9 cellular contexts compared by ENCODE assay signal in the genomic region with DNA sequence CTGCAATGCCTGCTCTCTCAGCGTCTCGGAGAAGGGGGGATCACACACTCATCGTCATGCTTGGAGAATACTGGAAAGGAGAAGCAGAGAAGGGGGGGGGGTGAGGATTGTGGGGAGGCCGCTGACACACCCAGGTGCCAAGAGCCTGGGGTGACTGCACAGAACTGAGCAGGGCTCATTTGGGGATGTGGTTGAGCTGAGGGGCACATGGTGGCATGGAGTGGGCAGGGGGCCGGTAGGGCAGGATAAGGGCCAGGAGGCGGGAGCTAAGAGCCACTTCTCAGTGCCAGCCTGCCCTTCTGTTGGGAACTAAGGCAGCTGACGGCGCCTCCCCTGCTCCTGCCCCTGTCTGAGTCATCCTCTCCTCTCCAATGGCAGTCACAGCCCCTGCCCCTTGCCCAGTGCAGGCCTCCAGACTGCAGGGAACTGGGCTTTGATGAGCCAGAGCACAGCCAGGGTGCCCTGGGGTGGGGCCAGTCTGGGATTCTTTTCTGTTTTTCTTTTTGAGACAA. TPM values are rescaled to one million over a fixed set of nuclear protein-coding genes. Genes with fewer than 3 reads are reported as not detected.
DNase-seq lines count a peak whose midpoint lies in the region; ATAC-seq, FAIRE-seq and TF ChIP-seq lines count a peak whose summit lies in the region.
"Had no signal": no experiment of that assay in that cellular context is flagged by ENCODE, and none has a peak within 500 bp of the region (broad histone marks: within the 10 kb centered on the region; RNA-seq: fewer than 3 reads in every experiment).

No MANE protein-coding gene starts in this region.

- TF ChIP-seq EP300 in H1 (IDR thresholded peaks at IDR 0.05; ENCODE audit: borderline replicate concordance in 1 of 2, low read depth in 2 of 2, low read length in 2 of 2): no peak

- TF ChIP-seq POLR2A in H1 (IDR thresholded peaks at IDR 0.05; ENCODE audit: control extremely low read depth in 1 of 2, low read depth in 2 of 2, low read length in 2 of 2): no peak

- no peak overlapping the region for H3K4me3 Mint-ChIP-seq in H9

- H2BK20ac ChIP-seq in H1 (ENCODE audit: low read length) (no peak overlapping the region), H9 (ENCODE audit: low read depth, low read length, poor library complexity, severe bottlenecking) (no peak overlapping the region)

- no peak overlapping the region for H3K56ac ChIP-seq in H1 (replicated peaks; ENCODE audit: insufficient read length, low read depth, low read length)
- H3K56ac ChIP-seq in H9 (ENCODE audit: insufficient read length, low read depth, low read length): no peak overlapping the region

- no peaks in the 10 kb centered on the region for H3K27me3 Mint-ChIP-seq in H9 (ENCODE audit: low read depth)

- peak overlapping the region; percentile 48; the same call in 1 of the 2 replicates for H4K8ac ChIP-seq in H1 (ENCODE audit: extremely low read depth, insufficient read depth, low read length)
- H4K8ac ChIP-seq in trophoblast cell (ENCODE audit: low read depth, low read length): no peak overlapping the region
- H4K8ac ChIP-seq in H9 (replicated peaks; ENCODE audit: insufficient read length, low read depth, low read length): no peak overlapping the region

- H2BK120ac ChIP-seq in H1 (replicated peaks; ENCODE audit: low read depth, low read length): no peak overlapping the region
- no peak overlapping the region for H2BK120ac ChIP-seq in trophoblast cell (ENCODE audit: insufficient read depth, low read length, poor library complexity)
- H2BK120ac ChIP-seq in H9 (ENCODE audit: low read depth, low read length, poor library complexity, severe bottlenecking): no peak overlapping the region

- H3K9me3 ChIP-seq in H1 (ENCODE audit: insufficient read depth in 2 of 2, low read depth in 1 of 2, low read length in 1 of 2) (no peaks in the 10 kb centered on the region; a peak in 1 of 4 replicates), trophoblast cell (ENCODE audit: insufficient read depth, low read depth, low read length) (no peaks in the 10 kb centered on the region), H9 (ENCODE audit: control insufficient read depth, low read depth, low read length) (no peaks in the 10 kb centered on the region)

- H3K23me2 ChIP-seq in H1 (ENCODE audit: low read depth, low read length): no peaks in the 10 kb centered on the region
- no peaks in the 10 kb centered on the region for H3K23me2 ChIP-seq in H9 (ENCODE audit: insufficient read length, low read depth, low read length, poor library complexity, severe bottlenecking)

- peaks cover 0 to 10% (median 6%) of the 10 kb centered on the region in 4 experiments; a peak in 3 of 7 replicates for H3K4me1 ChIP-seq in H1 (replicated peaks in 1 of 4; ENCODE audit: control insufficient read depth in 3 of 4, insufficient read depth in 4 of 4, low read length in 3 of 4)
- H3K4me1 ChIP-seq in trophoblast cell (ENCODE audit: control insufficient read depth in 1 of 2, insufficient read depth in 2 of 2, low read length in 2 of 2): peaks cover 22 to 31% of the 10 kb centered on the region in 2 experiments
- H3K4me1 ChIP-seq in H9 (ENCODE audit: insufficient read depth, low read length): no peaks in the 10 kb centered on the region

- H3K9me3 Mint-ChIP-seq in H9: no peaks in the 10 kb centered on the region; a peak in 1 of 5 replicates

- H3K4me2 ChIP-seq in H1 (ENCODE audit: insufficient read depth in 1 of 2, low read depth in 2 of 2, low read length in 2 of 2) (no peak overlapping the region), trophoblast cell (ENCODE audit: low read length) (no peak overlapping the region), H9 (ENCODE audit: insufficient read depth, insufficient read length, low read length) (no peak overlapping the region)

- peaks cover 9 to 45% (median 35%) of the 10 kb centered on the region in 3 experiments; a peak in 6 of 7 replicates for H3K36me3 Mint-ChIP-seq in H9 (ENCODE audit: insufficient read depth in 1 of 3, low read depth in 3 of 3)

- H3K4me1 Mint-ChIP-seq in H9: peaks cover 29 to 36% of the 10 kb centered on the region in 2 experiments

- H3K23ac ChIP-seq in H1 (ENCODE audit: insufficient read length) (no peak overlapping the region), trophoblast cell (ENCODE audit: low read length) (no peak overlapping the region), H9 (ENCODE audit: insufficient read length, low read depth, low read length) (no peak overlapping the region)

- H3K79me2 ChIP-seq in H1 (ENCODE audit: control insufficient read depth in 1 of 2, insufficient read depth in 2 of 2, low read length in 2 of 2) (no peaks in the 10 kb centered on the region), trophoblast cell (ENCODE audit: control insufficient read depth, insufficient read depth, low read length, poor library complexity) (no peaks in the 10 kb centered on the region), H9 (ENCODE audit: insufficient read depth, low read length) (no peaks in the 10 kb centered on the region)

- H3K27ac Mint-ChIP-seq in H9: peak overlapping the region in 1 of 3 experiments; percentile 44; a peak in 1 of 7 replicates

- H2BK12ac ChIP-seq in H1 (ENCODE audit: low read depth, low read length) (no peak overlapping the region), trophoblast cell (ENCODE audit: low read length) (no peak overlapping the region), H9 (ENCODE audit: insufficient read length, low read depth, low read length) (no peak overlapping the region)

- H3K4ac ChIP-seq in H1 (replicated peaks; ENCODE audit: insufficient read length, low read depth, low read length) (no peak overlapping the region), trophoblast cell (ENCODE audit: low read depth, low read length) (no peak overlapping the region), H9 (ENCODE audit: low read depth, low read length) (no peak overlapping the region)

- H2AK5ac ChIP-seq in H1 (ENCODE audit: low read depth, low read length): no peak overlapping the region
- no peak overlapping the region for H2AK5ac ChIP-seq in trophoblast cell (ENCODE audit: low read length)
- no peak overlapping the region for H2AK5ac ChIP-seq in H9 (ENCODE audit: insufficient read length, low read length)

- H4K91ac ChIP-seq in H1 (replicated peaks; ENCODE audit: insufficient read length, low read length): no peak overlapping the region
- no peak overlapping the region for H4K91ac ChIP-seq in trophoblast cell (ENCODE audit: low read depth, low read length)
- no peak overlapping the region for H4K91ac ChIP-seq in H9 (ENCODE audit: insufficient read length, low read depth, low read length)

- POLR2A ChIA-PET in H1 (lab: Charles Lee; ENCODE audit: partially characterized antibody): interaction anchor here (0.7 to 5.3 kb wide), 3 partner anchors 26 to 179 kb away, joined by 3 to 20 read pairs (median 4); a partner anchor contains a TSS

- CTCF ChIA-PET in H1 (lab: Charles Lee; ENCODE audit: partially characterized antibody): interaction anchor here (0.6 to 3.0 kb wide), 14 partner anchors 7 to 273 kb away, joined by 3 to 10 read pairs (median 4); no protein-coding TSS in a partner anchor

- 95% methylated on average over 6 of the region's 8 CpGs; no CpG with 5 or more reads in 1 of the 2 experiments for WGBS in H1 (ENCODE audit: extremely low coverage in 1 of 2, insufficient coverage in 1 of 2, insufficient read length in 1 of 2, insufficient replicate concordance in 2 of 2, low coverage in 1 of 2, low lambda C conversion rate in 2 of 2, missing lambda C conversion rate in 1 of 2), 2 experiments
- WGBS in trophoblast cell (ENCODE audit: extremely low coverage, insufficient coverage, insufficient read length): no CpG with 5 or more reads among the region's 8 CpGs
- WGBS in H9 (ENCODE audit: extremely low coverage, insufficient read length, low lambda C conversion rate): no CpG with 5 or more reads among the region's 8 CpGs

- TF ChIP-seq CTCF in H1 (IDR thresholded peaks at IDR 0.05; ENCODE audit: control extremely low read depth in 1 of 3, insufficient read depth in 1 of 3, low read depth in 1 of 3, low read length in 3 of 3) (no peak), H9 (conservative IDR thresholded peaks at IDR 0.05) (no peak)

- H3K79me1 ChIP-seq in H1 (ENCODE audit: low read depth, low read length) (peaks cover 2% of the 10 kb centered on the region; the same call in 1 of the 2 replicates), trophoblast cell (ENCODE audit: low read length) (no peaks in the 10 kb centered on the region), H9 (ENCODE audit: insufficient read depth, low read depth, low read length, poor library complexity, severe bottlenecking) (no peaks in the 10 kb centered on the region)

- H2AFZ ChIP-seq in H1 (ENCODE audit: low read length) (no peak overlapping the region), trophoblast cell (ENCODE audit: insufficient read depth, low read length, poor library complexity) (no peak overlapping the region), H9 (ENCODE audit: low read length) (no peak overlapping the region)

- H3K18ac ChIP-seq in H1 (ENCODE audit: extremely low read depth, low read length): no peak overlapping the region
- no peak overlapping the region for H3K18ac ChIP-seq in trophoblast cell (ENCODE audit: low read length)
- no peak overlapping the region for H3K18ac ChIP-seq in H9 (ENCODE audit: insufficient read length, low read depth, low read length)

- H4K20me1 ChIP-seq in H1 (replicated peaks in 1 of 2; ENCODE audit: control insufficient read depth in 1 of 2, insufficient read depth in 2 of 2, low read length in 2 of 2): peaks cover 0 to 9% of the 10 kb centered on the region in 2 experiments
- H4K20me1 ChIP-seq in H9 (ENCODE audit: control insufficient read depth, insufficient read depth, insufficient read length): no peaks in the 10 kb centered on the region

- no peaks in the 10 kb centered on the region for H3K27me3 ChIP-seq in H1 (replicated peaks in 1 of 4; ENCODE audit: control insufficient read depth in 3 of 4, extremely low read depth in 1 of 4, insufficient read depth in 3 of 4, low read length in 3 of 4)
- no peaks in the 10 kb centered on the region for H3K27me3 ChIP-seq in trophoblast cell (ENCODE audit: insufficient read depth, low read length)
- no peaks in the 10 kb centered on the region for H3K27me3 ChIP-seq in H9 (ENCODE audit: insufficient read depth, low read length)

- no peak overlapping the region for H3K27ac ChIP-seq in H1 (ENCODE audit: low read depth, low read length)
- no peak overlapping the region for H3K27ac ChIP-seq in trophoblast cell (ENCODE audit: low read depth, low read length)
- H3K27ac ChIP-seq in H9 (ENCODE audit: insufficient read length, low read depth, low read length): no peak overlapping the region

- H2BK15ac ChIP-seq in H1 (ENCODE audit: low read length): no peak overlapping the region
- no peak overlapping the region for H2BK15ac ChIP-seq in H9 (ENCODE audit: low read depth, low read length)

- H3T11ph ChIP-seq in H9 (ENCODE audit: low read length): no peak overlapping the region

- H4K5ac ChIP-seq in H1 (ENCODE audit: insufficient read length, low read depth, low read length) (no peak overlapping the region), H9 (ENCODE audit: insufficient read length, low read depth, low read length) (no peak overlapping the region)

- TF ChIP-seq RAD21 in H1 (IDR thresholded peaks at IDR 0.05 in 1 of 2, conservative IDR thresholded peaks at IDR 0.05 in 1 of 2; ENCODE audit: low read depth in 2 of 2, low read length in 2 of 2): no peak

- no peak for FAIRE-seq in H1 (lab: Jason Lieb, UNC)

- DNase-seq in GDM1 (lab: John Stamatoyannopoulos, UW): peak; percentile 7
- DNase-seq in NCI-H460 (ENCODE audit: extremely low read depth, low read depth): peak; percentile 23
- no peak for DNase-seq in H1 (ENCODE audit: low read depth in 1 of 2, low spot score in 2 of 2)
- DNase-seq in trophoblast cell: peak; percentile 69 to 76
- no peak for DNase-seq in stimulated activated CD4-positive, alpha-beta T cell treated with anti-CD3 and anti-CD28 coated beads, Interleukin-4, amount 100 ng/mL, for 24 hours
- no peak for DNase-seq in H9
- no peak for DNase-seq in NCI-H2196 (lab: John Stamatoyannopoulos, UW; ENCODE audit: unreplicated experiment)
- DNase-seq: NCI-H2171 treated with DMSO at 0.1 percent for 48 hours had no signal

- H2BK5ac ChIP-seq in H1 (ENCODE audit: low read depth, low read length): no peak overlapping the region
- H2BK5ac ChIP-seq in trophoblast cell (ENCODE audit: low read depth, low read length, poor library complexity): no peak overlapping the region
- H2BK5ac ChIP-seq in H9 (ENCODE audit: insufficient read length, low read length): no peak overlapping the region

- no peak for ATAC-seq in GM18520 (IDR thresholded peaks at IDR 0.05; ENCODE audit: unreplicated experiment)

- H3K4me3 ChIP-seq in H1 (ENCODE audit: extremely low read depth in 1 of 4, insufficient read depth in 2 of 4, low read depth in 3 of 4, low read length in 4 of 4) (no peak overlapping the region), trophoblast cell (ENCODE audit: low read depth, low read length) (no peak overlapping the region)

- H3K14ac ChIP-seq in H1 (ENCODE audit: insufficient read length): no peak overlapping the region
- H3K14ac ChIP-seq in trophoblast cell (ENCODE audit: low read length): no peak overlapping the region
- H3K14ac ChIP-seq in H9 (ENCODE audit: insufficient read depth, low read length): no peak overlapping the region

- H3K9ac ChIP-seq in H1 (replicated peaks in 1 of 4; ENCODE audit: extremely low read depth in 1 of 4, low read depth in 3 of 4, low read length in 3 of 4) (no peak overlapping the region), trophoblast cell (ENCODE audit: low read length) (no peak overlapping the region), H9 (ENCODE audit: extremely low read depth, insufficient read length, low read length) (no peak overlapping the region)

- H4K12ac ChIP-seq in trophoblast cell (ENCODE audit: low read depth, low read length): no peak overlapping the region

- peaks cover 0 to 3% (median 1%) of the 10 kb centered on the region in 4 experiments; a peak in 2 of 8 replicates for H3K36me3 ChIP-seq in H1 (ENCODE audit: control insufficient read depth in 2 of 4, insufficient read depth in 4 of 4, low read length in 3 of 4)
- peaks cover 27% of the 10 kb centered on the region in 2 experiments for H3K36me3 ChIP-seq in trophoblast cell (ENCODE audit: control insufficient read depth in 1 of 2, insufficient read depth in 2 of 2, low read length in 2 of 2)

RNA-seq across cellular contexts. Expression of a gene that starts 27.2 kb away (rescaled TPM):
- 152 and 175 TPM in 2 replicates for total RNA-seq in NCI-H460 (2014; rRNA removed; shearing (Covaris generic))
- 75.3 and 76.9 TPM in 2 replicates for polyA plus RNA-seq in NCI-H460 (2014; cell fraction: nucleus; rRNA removed)
- 126 and 129 TPM in 2 replicates for total RNA-seq in H1 (2021; fragmentation: NEBNext Ultra II Directional; extraction: Animal tissue kit (Norgen Biotek cat#: 25700))
- polyA plus RNA-seq in H1 (2011; rRNA removed): 45.5 and 66.6 TPM in 2 replicates
- 50.6 TPM for polyA plus RNA-seq in H1 (2011; cell fraction: cytosol; rRNA removed)
- 44.3 TPM for polyA plus RNA-seq in H1 (2011; cell fraction: nucleus; rRNA removed)
- 139 to 155 TPM (median 151 TPM) in 4 replicates for polyA plus RNA-seq in H1 (2012, experiment 1 of 2)
- 260 TPM for polyA plus RNA-seq in H1 (2012, experiment 2 of 2)
- polyA plus RNA-seq in H1 (2013, experiment 1 of 2): 113 TPM
- 115 TPM for polyA plus RNA-seq in H1 (2013, experiment 2 of 2)
- polyA minus RNA-seq in H1 (2011; rRNA and poly(A)+ RNA removed): 36.0 and 42.4 TPM in 2 replicates
- polyA minus RNA-seq in H1 (2011; cell fraction: cytosol; rRNA and poly(A)+ RNA removed): 23.6 TPM
- 26.2 TPM for polyA minus RNA-seq in H1 (2011; cell fraction: nucleus; rRNA and poly(A)+ RNA removed)
- polyA plus RNA-seq in trophoblast cell (2013): 76.0 and 77.4 TPM in 2 replicates
- total RNA-seq in H9 (2021): 123 and 125 TPM in 2 replicates

RNA-seq across cellular contexts. Expression of a gene that starts 27.3 kb away (rescaled TPM):
- 2.8 and 3.2 TPM in 2 replicates for total RNA-seq in NCI-H460 (2014; rRNA removed; shearing (Covaris generic))
- 15.0 and 16.0 TPM in 2 replicates for polyA plus RNA-seq in NCI-H460 (2014; cell fraction: nucleus; rRNA removed)
- total RNA-seq in H1 (2021; fragmentation: NEBNext Ultra II Directional; extraction: Animal tissue kit (Norgen Biotek cat#: 25700)): 14.1 and 15.1 TPM in 2 replicates
- 13.2 and 14.8 TPM in 2 replicates for polyA plus RNA-seq in H1 (2011; rRNA removed)
- 15.9 TPM for polyA plus RNA-seq in H1 (2011; cell fraction: cytosol; rRNA removed)
- 17.3 TPM for polyA plus RNA-seq in H1 (2011; cell fraction: nucleus; rRNA removed)
- polyA plus RNA-seq in H1 (2012, experiment 1 of 2): 10.0 to 12.0 TPM (median 10.7 TPM) in 4 replicates
- 7.0 TPM for polyA plus RNA-seq in H1 (2012, experiment 2 of 2)
- 8.2 TPM for polyA plus RNA-seq in H1 (2013, experiment 1 of 2)
- 8.5 TPM for polyA plus RNA-seq in H1 (2013, experiment 2 of 2)
- polyA minus RNA-seq in H1 (2011; rRNA and poly(A)+ RNA removed): 18.8 and 22.4 TPM in 2 replicates
- 5.1 TPM for polyA minus RNA-seq in H1 (2011; cell fraction: cytosol; rRNA and poly(A)+ RNA removed)
- 14.9 TPM for polyA minus RNA-seq in H1 (2011; cell fraction: nucleus; rRNA and poly(A)+ RNA removed)
- 2.4 and 2.5 TPM in 2 replicates for polyA plus RNA-seq in trophoblast cell (2013)
- 12.3 and 12.6 TPM in 2 replicates for total RNA-seq in H9 (2021)

Comparison
In these comparisons a context has a peak if more than half of its experiments do, and no peak if none do; other contexts are left out.
1. DNase-seq: peak in GDM1 (single experiment), NCI-H460 (single experiment) and trophoblast cell (2 of 2); none in H1 (0 of 2), stimulated activated CD4-positive, alpha-beta T cell treated with anti-CD3 and anti-CD28 coated beads, Interleukin-4, amount 100 ng/mL, for 24 hours (single experiment), H9 (single experiment) and NCI-H2196 (single experiment).